In the genomic region with DNA sequence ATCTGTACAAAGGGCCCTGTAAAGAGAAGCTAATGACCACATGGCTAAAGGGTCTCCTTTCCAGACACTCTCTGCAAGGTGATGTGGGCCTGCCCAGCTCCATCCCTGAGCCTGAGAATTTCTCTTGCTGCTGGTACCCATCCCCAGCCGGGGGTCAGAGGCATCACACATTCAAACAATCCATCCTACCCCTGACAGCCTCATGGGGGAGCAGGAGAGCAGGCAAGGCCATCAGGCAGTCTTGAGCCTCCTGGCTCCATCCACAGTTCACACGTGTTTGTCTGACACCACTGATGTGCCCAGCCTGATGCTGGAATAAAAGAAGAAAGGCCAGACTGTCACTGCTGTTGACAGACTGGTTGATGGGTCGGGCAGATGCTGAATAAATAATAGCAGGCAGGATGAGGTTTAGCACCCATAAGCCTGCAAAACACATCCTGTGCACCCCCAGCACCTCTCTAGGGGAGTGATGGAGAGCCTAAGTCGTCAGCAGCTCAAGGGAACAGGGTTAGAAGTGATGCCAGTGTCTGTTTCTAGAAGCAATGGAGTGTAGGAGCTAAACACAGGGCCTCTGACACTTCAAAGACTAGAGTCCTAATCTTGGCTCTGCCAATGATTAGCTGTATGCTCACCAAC, we compare ENCODE assay signal across 9 cellular contexts. TPM values are rescaled to one million over a fixed set of nuclear protein-coding genes. Genes with fewer than 3 reads are reported as not detected.
DNase-seq lines count a peak whose midpoint lies in the region; ATAC-seq lines count a peak whose summit lies in the region.
"Had no signal": no experiment of that assay in that cellular context is flagged by ENCODE, and none has a peak within 500 bp of the region (broad histone marks: within the 10 kb centered on the region; RNA-seq: fewer than 3 reads in every experiment).

No MANE protein-coding gene starts in this region.

- peaks cover 11% of the 10 kb centered on the region for H3K27me3 Mint-ChIP-seq in activated CD8-positive, alpha-beta T cell treated with anti-CD3 and anti-CD28 coated beads, Interleukin-2, amount 10 ng/mL, durations not matched to agents 7 days and 5 days (ENCODE audit: low read depth)

- CTCF ChIA-PET in activated CD8-positive, alpha-beta T cell treated with anti-CD3 and anti-CD28 coated beads, Interleukin-2, amount 10 ng/mL, durations not matched to agents 7 days and 5 days (lab: Charles Lee): interaction anchor here (0.8 kb wide), 1 partner anchor 170 kb away, joined by 4 read pairs; no protein-coding TSS in a partner anchor

- H3K27ac Mint-ChIP-seq in activated CD8-positive, alpha-beta T cell treated with anti-CD3 and anti-CD28 coated beads, Interleukin-2, amount 10 ng/mL, durations not matched to agents 7 days and 5 days: no peak overlapping the region

- no peaks in the 10 kb centered on the region for H3K9me3 Mint-ChIP-seq in activated CD8-positive, alpha-beta T cell treated with anti-CD3 and anti-CD28 coated beads, Interleukin-2, amount 10 ng/mL, durations not matched to agents 7 days and 5 days (ENCODE audit: insufficient read depth)

- ATAC-seq in activated CD8-positive, alpha-beta T cell treated with anti-CD3 and anti-CD28 coated beads, Interleukin-2, amount 10 ng/mL, durations not matched to agents 7 days and 5 days: peak; percentile 67
- ATAC-seq in HG03432 (IDR thresholded peaks at IDR 0.05; ENCODE audit: unreplicated experiment): no peak

- intact Hi-C loops in posterior cingulate gyrus (cut with DNase I): loop anchor here (5.0 kb wide), 1 partner anchor 42 kb away; a partner anchor contains a TSS

- no peaks in the 10 kb centered on the region for H3K36me3 Mint-ChIP-seq in activated CD8-positive, alpha-beta T cell treated with anti-CD3 and anti-CD28 coated beads, Interleukin-2, amount 10 ng/mL, durations not matched to agents 7 days and 5 days (ENCODE audit: low read depth)

- no peaks in the 10 kb centered on the region for H3K4me1 Mint-ChIP-seq in activated CD8-positive, alpha-beta T cell treated with anti-CD3 and anti-CD28 coated beads, Interleukin-2, amount 10 ng/mL, durations not matched to agents 7 days and 5 days (ENCODE audit: low read depth)

- H3K4me3 Mint-ChIP-seq in activated CD8-positive, alpha-beta T cell treated with anti-CD3 and anti-CD28 coated beads, Interleukin-2, amount 10 ng/mL, durations not matched to agents 7 days and 5 days: no peak overlapping the region

- DNase-seq in activated T-cell treated with anti-CD3 and anti-CD28 coated beads for 48 hours (ENCODE audit: low read depth) (peak; percentile 10), LHCN-M2 (ENCODE audit: low read depth) (peak; percentile 25), globus pallidus (ENCODE audit: low spot score) (peak; percentile 84), posterior cingulate gyrus (peak in 6 of 10 donors; percentile 43 to 94 (median 61)), DMS79 treated with DMSO at 0.1 percent for 48 hours (lab: John Stamatoyannopoulos, UW) (no peak)
- no peak for DNase-seq in activated T-cell treated with anti-CD3 and anti-CD28 coated beads, Interleukin-2, amount 50 U/mL, for 1 hour
- peak; percentile 45 for DNase-seq in activated CD8-positive, alpha-beta T cell treated with anti-CD3 and anti-CD28 coated beads, Interleukin-2, amount 10 ng/mL, durations not matched to agents 7 days and 5 days

- POLR2A ChIA-PET in activated CD8-positive, alpha-beta T cell treated with anti-CD3 and anti-CD28 coated beads, Interleukin-2, amount 10 ng/mL, durations not matched to agents 7 days and 5 days (lab: Charles Lee): no interaction called here

RNA-seq across cellular contexts. Expression of a gene that starts 43.5 kb away (rescaled TPM):
- 0.11 TPM in 1 of 2 replicates, not detected in the other for total RNA-seq in LHCN-M2 (2014; rRNA removed)
- 0.02 TPM for polyA plus RNA-seq in LHCN-M2 (2012)
- total RNA-seq in activated CD8-positive, alpha-beta T cell treated with anti-CD3 and anti-CD28 coated beads, Interleukin-2, amount 10 ng/mL, durations not matched to agents 7 days and 5 days: under 1 TPM in 1 of 2 experiments, not detected in 1; 0.13 TPM
- total RNA-seq: ascending aorta had no signal

Comparison
In these comparisons a context has a peak if more than half of its experiments do, and no peak if none do; other contexts are left out.
1. DNase-seq: peak in activated T-cell treated with anti-CD3 and anti-CD28 coated beads for 48 hours (single experiment), LHCN-M2 (single experiment), activated CD8-positive, alpha-beta T cell treated with anti-CD3 and anti-CD28 coated beads, Interleukin-2, amount 10 ng/mL, durations not matched to agents 7 days and 5 days (single experiment), globus pallidus (single experiment) and posterior cingulate gyrus (6 of 10); none in activated T-cell treated with anti-CD3 and anti-CD28 coated beads, Interleukin-2, amount 50 U/mL, for 1 hour (single experiment) and DMS79 treated with DMSO at 0.1 percent for 48 hours (single experiment).